In the genomic region with DNA sequence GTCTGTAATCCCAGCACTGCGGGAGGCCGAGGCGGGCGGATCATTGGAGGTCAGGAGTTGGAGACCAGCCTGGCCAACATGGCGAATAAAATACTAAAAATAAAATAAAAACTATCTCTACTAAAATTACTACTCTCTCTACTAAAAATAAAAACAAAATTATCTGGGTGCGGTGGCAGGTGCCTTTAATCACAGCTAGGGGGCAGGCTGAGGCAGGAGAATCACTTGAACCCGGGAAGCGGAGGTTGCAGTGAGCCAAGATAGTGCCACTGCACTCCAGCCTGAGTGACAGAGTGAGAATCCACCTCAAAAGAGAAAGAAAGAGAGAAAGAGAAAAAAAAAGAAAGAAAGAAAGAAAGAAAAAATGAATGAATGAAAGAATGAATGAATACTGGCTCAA, we compare ENCODE assay signal across 1 cellular context.
TF ChIP-seq lines count a peak whose summit lies in the region.

No MANE protein-coding gene starts in this region.

TF ChIP-seq in GM12878, 131 proteins besides CTCF, POLR2A, EP300 and RAD21:
- TF ChIP-seq ZNF592 (IDR thresholded peaks at IDR 0.05) (no peak), NR2C1 (IDR thresholded peaks at IDR 0.05) (no peak), POU2F2 (IDR thresholded peaks at IDR 0.05; ENCODE audit: borderline replicate concordance, low read depth, low read length) (no peak), LARP7 (IDR thresholded peaks at IDR 0.05) (no peak), SMAD1 (IDR thresholded peaks at IDR 0.05; ENCODE audit: low read depth, partially characterized antibody) (no peak), TCF7 (IDR thresholded peaks at IDR 0.05; ENCODE audit: borderline replicate concordance) (no peak)
- TF ChIP-seq, protein P1, sequence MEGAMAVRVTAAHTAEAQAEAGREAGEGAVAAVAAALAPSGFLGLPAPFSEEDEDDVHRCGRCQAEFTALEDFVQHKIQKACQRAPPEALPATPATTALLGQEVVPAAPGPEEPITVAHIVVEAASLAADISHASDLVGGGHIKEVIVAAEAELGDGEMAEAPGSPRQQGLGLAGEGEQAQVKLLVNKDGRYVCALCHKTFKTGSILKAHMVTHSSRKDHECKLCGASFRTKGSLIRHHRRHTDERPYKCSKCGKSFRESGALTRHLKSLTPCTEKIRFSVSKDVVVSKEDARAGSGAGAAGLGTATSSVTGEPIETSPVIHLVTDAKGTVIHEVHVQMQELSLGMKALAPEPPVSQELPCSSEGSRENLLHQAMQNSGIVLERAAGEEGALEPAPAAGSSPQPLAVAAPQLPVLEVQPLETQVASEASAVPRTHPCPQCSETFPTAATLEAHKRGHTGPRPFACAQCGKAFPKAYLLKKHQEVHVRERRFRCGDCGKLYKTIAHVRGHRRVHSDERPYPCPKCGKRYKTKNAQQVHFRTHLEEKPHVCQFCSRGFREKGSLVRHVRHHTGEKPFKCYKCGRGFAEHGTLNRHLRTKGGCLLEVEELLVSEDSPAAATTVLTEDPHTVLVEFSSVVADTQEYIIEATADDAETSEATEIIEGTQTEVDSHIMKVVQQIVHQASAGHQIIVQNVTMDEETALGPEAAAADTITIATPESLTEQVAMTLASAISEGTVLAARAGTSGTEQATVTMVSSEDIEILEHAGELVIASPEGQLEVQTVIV (IDR thresholded peaks at IDR 0.05; ENCODE audit: borderline replicate concordance, partially characterized antibody), result no peak
